Comparison of ENCODE assay signal across 2 cellular contexts in genomic region chr2:85083092-85083491, GRCh38.
TF ChIP-seq lines count a peak whose summit lies in the region.

No MANE protein-coding gene starts in this region.

TF ChIP-seq in GM23338, 12 proteins besides CTCF, POLR2A, EP300 and RAD21:
- no peak for TF ChIP-seq ETS1 (IDR thresholded peaks at IDR 0.05)
- no peak for TF ChIP-seq ZNF114 (CRISPR knock-in tag; IDR thresholded peaks at IDR 0.05)
- TF ChIP-seq NANOG (IDR thresholded peaks at IDR 0.05; ENCODE audit: borderline replicate concordance): no peak
- no peak for TF ChIP-seq CREB1 (CRISPR knock-in tag; IDR thresholded peaks at IDR 0.05; ENCODE audit: low read depth)
- TF ChIP-seq STAT1 (IDR thresholded peaks at IDR 0.05; ENCODE audit: unreplicated experiment): no peak
- TF ChIP-seq POLR2AphosphoS5 (IDR thresholded peaks at IDR 0.05; ENCODE audit: low read depth): no peak
- no peak for TF ChIP-seq JUNB (IDR thresholded peaks at IDR 0.05; ENCODE audit: unreplicated experiment)
- TF ChIP-seq, protein P1, sequence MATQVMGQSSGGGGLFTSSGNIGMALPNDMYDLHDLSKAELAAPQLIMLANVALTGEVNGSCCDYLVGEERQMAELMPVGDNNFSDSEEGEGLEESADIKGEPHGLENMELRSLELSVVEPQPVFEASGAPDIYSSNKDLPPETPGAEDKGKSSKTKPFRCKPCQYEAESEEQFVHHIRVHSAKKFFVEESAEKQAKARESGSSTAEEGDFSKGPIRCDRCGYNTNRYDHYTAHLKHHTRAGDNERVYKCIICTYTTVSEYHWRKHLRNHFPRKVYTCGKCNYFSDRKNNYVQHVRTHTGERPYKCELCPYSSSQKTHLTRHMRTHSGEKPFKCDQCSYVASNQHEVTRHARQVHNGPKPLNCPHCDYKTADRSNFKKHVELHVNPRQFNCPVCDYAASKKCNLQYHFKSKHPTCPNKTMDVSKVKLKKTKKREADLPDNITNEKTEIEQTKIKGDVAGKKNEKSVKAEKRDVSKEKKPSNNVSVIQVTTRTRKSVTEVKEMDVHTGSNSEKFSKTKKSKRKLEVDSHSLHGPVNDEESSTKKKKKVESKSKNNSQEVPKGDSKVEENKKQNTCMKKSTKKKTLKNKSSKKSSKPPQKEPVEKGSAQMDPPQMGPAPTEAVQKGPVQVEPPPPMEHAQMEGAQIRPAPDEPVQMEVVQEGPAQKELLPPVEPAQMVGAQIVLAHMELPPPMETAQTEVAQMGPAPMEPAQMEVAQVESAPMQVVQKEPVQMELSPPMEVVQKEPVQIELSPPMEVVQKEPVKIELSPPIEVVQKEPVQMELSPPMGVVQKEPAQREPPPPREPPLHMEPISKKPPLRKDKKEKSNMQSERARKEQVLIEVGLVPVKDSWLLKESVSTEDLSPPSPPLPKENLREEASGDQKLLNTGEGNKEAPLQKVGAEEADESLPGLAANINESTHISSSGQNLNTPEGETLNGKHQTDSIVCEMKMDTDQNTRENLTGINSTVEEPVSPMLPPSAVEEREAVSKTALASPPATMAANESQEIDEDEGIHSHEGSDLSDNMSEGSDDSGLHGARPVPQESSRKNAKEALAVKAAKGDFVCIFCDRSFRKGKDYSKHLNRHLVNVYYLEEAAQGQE (IDR thresholded peaks at IDR 0.05; ENCODE audit: unreplicated experiment): no peak
- TF ChIP-seq EZH2phosphoT487 (IDR thresholded peaks at IDR 0.05; ENCODE audit: unreplicated experiment): no peak
- no peak for TF ChIP-seq ZNF462 (CRISPR knock-in tag; IDR thresholded peaks at IDR 0.05)
- TF ChIP-seq EZH2 (IDR thresholded peaks at IDR 0.05; ENCODE audit: low read depth, unreplicated experiment): no peak
- TF ChIP-seq ZNF331 (CRISPR knock-in tag; IDR thresholded peaks at IDR 0.05; ENCODE audit: low read depth): no peak

TF ChIP-seq in HEK293, 187 proteins besides CTCF, POLR2A, EP300 and RAD21 (continued from another document):
- TF ChIP-seq ZNF518A (tag by site-specific recombination; conservative IDR thresholded peaks at IDR 0.05; ENCODE audit: low read depth): no peak
- no peak for TF ChIP-seq ZNF114 (tag by site-specific recombination; IDR thresholded peaks at IDR 0.05)
- peak; percentile 91 for TF ChIP-seq ZNF366 (tag by site-specific recombination; conservative IDR thresholded peaks at IDR 0.05)
- TF ChIP-seq, protein P2, sequence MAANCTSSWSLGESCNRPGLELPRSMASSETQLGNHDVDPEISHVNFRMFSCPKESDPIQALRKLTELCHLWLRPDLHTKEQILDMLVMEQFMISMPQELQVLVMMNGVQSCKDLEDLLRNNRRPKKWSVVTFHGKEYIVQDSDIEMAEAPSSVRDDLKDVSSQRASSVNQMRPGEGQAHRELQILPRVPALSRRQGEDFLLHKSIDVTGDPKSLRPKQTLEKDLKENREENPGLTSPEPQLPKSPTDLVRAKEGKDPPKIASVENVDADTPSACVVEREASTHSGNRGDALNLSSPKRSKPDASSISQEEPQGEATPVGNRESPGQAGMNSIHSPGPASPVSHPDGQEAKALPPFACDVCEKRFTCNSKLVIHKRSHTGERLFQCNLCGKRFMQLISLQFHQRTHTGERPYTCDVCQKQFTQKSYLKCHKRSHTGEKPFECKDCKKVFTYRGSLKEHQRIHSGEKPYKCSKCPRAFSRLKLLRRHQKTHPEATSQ (tag by site-specific recombination; IDR thresholded peaks at IDR 0.05): no peak
- TF ChIP-seq FEZF1 (tag by site-specific recombination; IDR thresholded peaks at IDR 0.05): no peak
- no peak for TF ChIP-seq ZNF223 (tag by site-specific recombination; IDR thresholded peaks at IDR 0.05)
- no peak for TF ChIP-seq ZNF266 (tag by site-specific recombination; IDR thresholded peaks at IDR 0.05; ENCODE audit: low read depth)
- TF ChIP-seq, protein P3, sequence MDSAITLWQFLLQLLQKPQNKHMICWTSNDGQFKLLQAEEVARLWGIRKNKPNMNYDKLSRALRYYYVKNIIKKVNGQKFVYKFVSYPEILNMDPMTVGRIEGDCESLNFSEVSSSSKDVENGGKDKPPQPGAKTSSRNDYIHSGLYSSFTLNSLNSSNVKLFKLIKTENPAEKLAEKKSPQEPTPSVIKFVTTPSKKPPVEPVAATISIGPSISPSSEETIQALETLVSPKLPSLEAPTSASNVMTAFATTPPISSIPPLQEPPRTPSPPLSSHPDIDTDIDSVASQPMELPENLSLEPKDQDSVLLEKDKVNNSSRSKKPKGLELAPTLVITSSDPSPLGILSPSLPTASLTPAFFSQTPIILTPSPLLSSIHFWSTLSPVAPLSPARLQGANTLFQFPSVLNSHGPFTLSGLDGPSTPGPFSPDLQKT (IDR thresholded peaks at IDR 0.05; ENCODE audit: borderline replicate concordance, low read depth, low read length): no peak
